In the genomic region with DNA sequence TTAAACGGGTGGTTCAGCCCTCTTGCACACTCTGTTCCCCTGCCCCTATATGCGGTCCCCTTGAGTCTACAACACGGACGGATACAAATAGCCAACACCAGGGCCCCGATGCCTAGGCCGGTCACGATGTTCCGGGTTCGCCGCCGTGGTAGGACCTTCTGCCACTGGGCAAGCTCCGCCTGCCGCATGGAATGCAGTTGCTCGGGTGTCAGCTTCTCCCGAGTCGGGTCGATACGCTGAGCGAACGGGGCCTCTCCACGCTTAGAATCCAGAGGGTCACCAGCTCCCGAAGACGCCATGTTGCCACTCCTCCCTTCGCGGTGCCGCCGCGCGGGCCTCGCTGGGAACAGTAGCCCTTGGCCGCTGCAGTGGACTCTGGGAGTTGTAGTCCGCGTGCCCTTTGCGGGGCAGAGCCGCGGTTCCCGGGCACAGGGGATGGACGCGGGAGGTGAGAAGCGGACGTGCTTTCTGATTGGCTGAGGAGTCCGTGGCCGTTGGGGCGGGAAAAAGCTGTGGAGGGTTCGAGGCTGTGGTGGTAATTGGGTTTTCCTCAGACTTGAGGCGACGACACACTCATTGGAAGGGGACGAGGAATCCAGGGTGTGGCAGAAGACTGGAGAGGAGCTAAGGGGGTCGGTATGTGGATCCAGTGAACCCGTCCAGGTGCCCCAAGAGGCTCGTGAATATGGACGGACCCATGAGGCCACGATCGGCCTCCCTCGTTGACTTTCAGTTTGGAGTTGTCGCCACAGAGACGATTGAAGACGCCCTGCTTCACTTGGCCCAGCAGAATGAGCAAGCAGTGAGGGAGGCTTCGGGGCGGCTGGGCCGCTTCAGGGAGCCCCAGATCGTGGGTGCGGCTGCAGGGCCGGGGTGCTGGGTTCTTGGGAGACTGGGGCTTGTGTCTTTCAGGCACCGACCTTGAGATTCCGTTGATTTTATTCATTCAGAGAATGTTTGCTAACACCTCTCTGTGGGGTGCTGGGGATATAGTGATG, we compare ENCODE assay signal across 8 cellular contexts. TPM values are rescaled to one million over a fixed set of nuclear protein-coding genes. Genes with fewer than 3 reads are reported as not detected.
DNase-seq lines count a peak whose midpoint lies in the region; ATAC-seq, FAIRE-seq and TF ChIP-seq lines count a peak whose summit lies in the region.

Gene CNTD1 (plus strand): TSS at position 479 of the 998 bp plus-strand sequence. CDS start 207 bp downstream, at position 686.
Gene COA3 (minus strand): TSS at position 322 of the 998 bp plus-strand sequence. CDS start 23 bp downstream, at position 299.

- FAIRE-seq in GM12891 (lab: Jason Lieb, UNC): peak; percentile 94

- TF ChIP-seq CTCF in colonic mucosa (IDR thresholded peaks at IDR 0.05): no peak

- intact Hi-C loops in colonic mucosa (cut with DNase I): no loop called here

- TF ChIP-seq POLR2A in GM12891 (IDR thresholded peaks at IDR 0.05; ENCODE audit: low read depth, low read length): peak; percentile 55

- peak within 1 kb of the TSS; percentile 76 for H3K4me3 ChIP-seq in colonic mucosa

- peak within 1 kb of the TSS; percentile 88 to 99 for H3K9ac ChIP-seq in colonic mucosa (ENCODE audit: low read depth in 2 of 2, low read length in 2 of 2)

- H3K27me3 ChIP-seq in colonic mucosa (no peaks in the 10 kb centered on the region), layer of hippocampus (ENCODE audit: control insufficient read depth, insufficient read depth, low read length) (no peaks in the 10 kb centered on the region)

- H3K36me3 ChIP-seq in colonic mucosa: no peaks in the 10 kb centered on the region

- ATAC-seq in HG02973 (IDR thresholded peaks at IDR 0.05; ENCODE audit: unreplicated experiment): peak; percentile 78

- H3K27ac ChIP-seq in colonic mucosa (peak within 1 kb of the TSS; percentile 74), layer of hippocampus (ENCODE audit: low read depth, low read length) (peak within 1 kb of the TSS; percentile 49)

- no peaks in the 10 kb centered on the region for H3K9me3 ChIP-seq in colonic mucosa

- H3K4me1 ChIP-seq in colonic mucosa: peaks cover 14% of the 10 kb centered on the region

- DNase-seq in GM12891 (ENCODE audit: insufficient read length, low spot score): peak; percentile 96
- peak; percentile 75 for DNase-seq in NCI-H345 treated with DMSO at 0.1 percent for 48 hours (lab: John Stamatoyannopoulos, UW; ENCODE audit: unreplicated experiment)
- peak; percentile 68 to 75 for DNase-seq in activated CD4-positive, alpha-beta T cell treated with anti-CD3 and anti-CD28 coated beads for 4 hours
- peak; percentile 90 for DNase-seq in colonic mucosa
- DNase-seq in stimulated activated CD4-positive, alpha-beta T cell treated with anti-CD3 and anti-CD28 coated beads, Interleukin-1b, Interleukin-23, amount 100 ng/mL, for 1 hour (ENCODE audit: low read depth in 2 of 2): peak; percentile 37 to 60
- no peak for DNase-seq in OCI-M2 (lab: John Stamatoyannopoulos, UW; ENCODE audit: unreplicated experiment)

TF ChIP-seq in GM12891, 5 proteins besides CTCF, POLR2A, EP300 and RAD21:
- TF ChIP-seq POU2F2 (IDR thresholded peaks at IDR 0.05; ENCODE audit: low read depth, low read length) (0 out of 2 replicates have a peak, but pooled peaks have one; percentile 8), SPI1 (IDR thresholded peaks at IDR 0.05; ENCODE audit: low read depth, low read length) (no peak), TAF1 (IDR thresholded peaks at IDR 0.05; ENCODE audit: low read depth, low read length) (peak; percentile 69), PAX5 (IDR thresholded peaks at IDR 0.05; ENCODE audit: insufficient read depth, low read length, severe bottlenecking) (no peak), POLR2AphosphoS5 (IDR thresholded peaks at IDR 0.05; ENCODE audit: low read depth, low read length) (peak; percentile 80)

RNA-seq across cellular contexts. Expression of gene CNTD1, which starts in this region (rescaled TPM):
- 0.63 TPM for polyA plus RNA-seq in GM12891 (2012; ENCODE audit: low read depth, missing spikeins)
- total RNA-seq in colonic mucosa: under 1 TPM in 1 of 2 donors, not detected in 1; 0.61 TPM

RNA-seq across cellular contexts. Expression of gene COA3, which starts in this region (rescaled TPM):
- polyA plus RNA-seq in GM12891 (2012; ENCODE audit: low read depth, missing spikeins): 55.4 TPM
- 100 to 1,000 TPM; 167 to 219 TPM for total RNA-seq in colonic mucosa
